ENCODE assay signal across 19 cellular contexts in the genomic region with DNA sequence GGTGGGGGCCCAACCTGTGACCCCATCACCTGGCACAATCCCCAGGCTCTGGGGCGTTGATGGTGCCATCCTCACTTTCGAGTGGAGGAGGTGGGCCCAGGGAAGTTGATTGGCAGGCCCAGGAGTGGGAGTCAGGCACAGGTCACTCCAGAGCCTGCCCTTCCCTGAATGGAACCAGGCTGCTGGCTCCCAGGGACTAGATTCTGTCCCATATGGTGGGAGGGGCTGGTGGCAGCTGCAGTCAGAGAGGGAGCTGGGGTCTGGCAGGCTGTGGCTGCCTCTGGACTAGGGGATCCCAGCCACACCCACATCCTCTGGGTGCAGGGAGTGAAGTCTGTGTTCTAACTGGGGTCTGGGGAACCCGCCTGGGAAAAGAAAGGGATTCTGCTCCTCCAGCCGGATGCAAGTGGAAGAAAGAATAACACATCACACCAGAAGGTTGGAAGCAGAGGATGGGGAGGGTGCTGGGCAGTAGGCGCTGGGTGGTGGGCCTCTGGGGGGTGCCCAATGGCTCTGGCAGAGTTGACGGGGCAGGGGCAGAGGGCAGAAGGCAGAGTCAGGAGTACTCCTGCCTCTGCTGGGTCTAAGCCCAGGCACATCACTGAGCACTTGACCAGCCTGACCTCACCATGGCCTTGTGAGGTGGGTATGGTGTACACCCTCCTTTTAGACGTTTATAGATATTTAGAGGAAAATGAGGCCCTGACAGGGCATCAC. TPM values are rescaled to one million over a fixed set of nuclear protein-coding genes. Genes with fewer than 3 reads are reported as not detected.
DNase-seq lines count a peak whose midpoint lies in the region; ATAC-seq and TF ChIP-seq lines count a peak whose summit lies in the region.
"Had no signal": no experiment of that assay in that cellular context is flagged by ENCODE, and none has a peak within 500 bp of the region (broad histone marks: within the 10 kb centered on the region; RNA-seq: fewer than 3 reads in every experiment).

No MANE protein-coding gene starts in this region.

- no peaks in the 10 kb centered on the region for H3K9me3 ChIP-seq in RWPE2 (ENCODE audit: severe bottlenecking)
- H3K9me3 ChIP-seq in upper lobe of right lung = no peaks in the 10 kb centered on the region
- H3K9me3 ChIP-seq in right lobe of liver = no peaks in the 10 kb centered on the region

- no peak for TF ChIP-seq POLR2A in right lobe of liver (IDR thresholded peaks at IDR 0.05)

- H3K36me3 ChIP-seq in RWPE2 (ENCODE audit: low read depth) (no peaks in the 10 kb centered on the region), upper lobe of right lung (no peaks in the 10 kb centered on the region), right lobe of liver (no peaks in the 10 kb centered on the region)

- DNase-seq in NCI-H2171 treated with DMSO at 0.1 percent for 48 hours (lab: John Stamatoyannopoulos, UW) (peak; percentile 14), NCI-H2171 (lab: John Stamatoyannopoulos, UW) (no peak), RWPE2 (ENCODE audit: low spot score) (peak; percentile 38), iPS-NIHi11 (ENCODE audit: low spot score) (peak; percentile 5), upper lobe of right lung (peak; percentile 51), NCI-H2227 treated with DMSO at 0.1 percent for 48 hours (lab: John Stamatoyannopoulos, UW) (no peak), A172 (ENCODE audit: low spot score) (no peak), right lobe of liver (no peak)
- DNase-seq: 8988T, DMS153, GDM1, HCEC 1CT, MM.1S, NCI-H1092 treated with DMSO at 0.1 percent for 48 hours, NCI-H1694, NCI-H345, NCI-H524 treated with DMSO at 0.1 percent for 48 hours, PC-3, RPMI8226 had no signal

- no peak overlapping the region for H3K27ac ChIP-seq in RWPE2 (ENCODE audit: poor library complexity, severe bottlenecking)
- no peak overlapping the region for H3K27ac ChIP-seq in upper lobe of right lung
- H3K27ac ChIP-seq in right lobe of liver = no peak overlapping the region

- WGBS in right lobe of liver (ENCODE audit: insufficient coverage, low coverage, low lambda C conversion rate, missing lambda C conversion rate) = 92% methylated on average over 2 of the region's 7 CpGs

- intact Hi-C loops in upper lobe of right lung (cut with DNase I) (no loop called here), right lobe of liver (cut with DNase I) (no loop called here)

- H3K4me1 ChIP-seq in RWPE2 (ENCODE audit: insufficient read depth, poor library complexity, severe bottlenecking) = no peaks in the 10 kb centered on the region
- no peaks in the 10 kb centered on the region for H3K4me1 ChIP-seq in upper lobe of right lung
- H3K4me1 ChIP-seq in right lobe of liver = no peaks in the 10 kb centered on the region

- no peak for ATAC-seq in RWPE2 (ENCODE audit: low read depth)
- ATAC-seq in upper lobe of right lung = no peak
- ATAC-seq in right lobe of liver = no peak
- ATAC-seq: PC-3 had no signal

- TF ChIP-seq CTCF in RWPE2 (IDR thresholded peaks at IDR 0.05; ENCODE audit: poor library complexity, severe bottlenecking) (no peak), upper lobe of right lung (IDR thresholded peaks at IDR 0.05) (no peak), right lobe of liver (IDR thresholded peaks at IDR 0.05) (no peak)

- H3K27me3 ChIP-seq in RWPE2 (ENCODE audit: insufficient read depth, poor library complexity, severe bottlenecking) (no peaks in the 10 kb centered on the region), upper lobe of right lung (no peaks in the 10 kb centered on the region), right lobe of liver (no peaks in the 10 kb centered on the region)

- no peak overlapping the region for H3K4me3 ChIP-seq in RWPE2 (ENCODE audit: severe bottlenecking)
- H3K4me3 ChIP-seq in upper lobe of right lung = no peak overlapping the region
- no peak overlapping the region for H3K4me3 ChIP-seq in right lobe of liver

RNA-seq across cellular contexts. Expression of a gene that starts 25.8 kb away (rescaled TPM):
- 0.75 TPM for total RNA-seq in upper lobe of right lung
- 0.77 and 1.0 TPM in 2 replicates for total RNA-seq in A172 (2014; rRNA removed; shearing (Covaris generic))
- under 1 TPM in 4 of 6 experiments, not detected in 2; 0.19 to 0.35 (median 0.26) TPM for total RNA-seq in right lobe of liver

RNA-seq across cellular contexts. Expression of a gene that starts 33.5 kb away (rescaled TPM):
- total RNA-seq in upper lobe of right lung (66.3 TPM), right lobe of liver (10 to 100 TPM in 1 of 6 experiments, 1 to 10 TPM in 5; 4.3 to 19.8 (median 5.7) TPM)
- total RNA-seq in A172 (2014; rRNA removed; shearing (Covaris generic)) = 26.2 and 38.2 TPM in 2 replicates

RNA-seq across cellular contexts. Expression of a gene that starts 56.8 kb away (rescaled TPM):
- total RNA-seq in upper lobe of right lung = 41.7 TPM
- total RNA-seq in A172 (2014; rRNA removed; shearing (Covaris generic)) = 98.4 and 98.6 TPM in 2 replicates
- total RNA-seq in right lobe of liver = 10 to 100 TPM; 18.4 to 30.5 (median 19.8) TPM

Comparison
In these comparisons a context has a peak if more than half of its experiments do, and no peak if none do; other contexts are left out.
1. DNase-seq: peak in NCI-H2171 treated with DMSO at 0.1 percent for 48 hours (single experiment), RWPE2 (single experiment), iPS-NIHi11 (single experiment) and upper lobe of right lung (single experiment); none in NCI-H2171 (single experiment), NCI-H2227 treated with DMSO at 0.1 percent for 48 hours (single experiment), A172 (single experiment) and right lobe of liver (0 of 3).